Comparison of ENCODE assay signal across 8 cellular contexts in the genomic region with DNA sequence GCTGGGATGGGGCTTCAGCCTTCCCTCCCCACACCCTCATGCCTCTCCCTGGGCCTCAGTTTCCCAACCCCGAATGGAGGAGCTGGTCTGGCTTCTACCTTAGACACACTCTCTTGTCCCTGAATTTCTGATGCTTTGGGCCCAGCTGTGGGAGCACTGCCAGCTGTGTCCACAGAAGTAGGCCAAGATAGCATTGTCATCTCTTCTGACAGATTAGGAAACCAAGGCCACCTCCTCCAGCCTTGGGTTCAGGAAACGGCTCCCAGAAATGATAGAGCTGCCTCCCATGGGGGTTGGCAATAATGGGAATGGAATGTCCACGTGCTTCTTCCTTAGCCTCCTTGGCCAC. TPM values are rescaled to one million over a fixed set of nuclear protein-coding genes. Genes with fewer than 3 reads are reported as not detected.
DNase-seq lines count a peak whose midpoint lies in the region; ATAC-seq and TF ChIP-seq lines count a peak whose summit lies in the region.

No MANE protein-coding gene starts in this region.

- peaks cover 51% of the 10 kb centered on the region for H3K36me3 ChIP-seq in left ventricle myocardium inferior
- H3K36me3 ChIP-seq in brain microvascular endothelial cell (replicated peaks): peaks cover 41% of the 10 kb centered on the region
- peaks cover 0 to 36% of the 10 kb centered on the region in 2 donors for H3K36me3 ChIP-seq in vagina

- in situ Hi-C loops in brain microvascular endothelial cell (cut with HindIII; ENCODE audit: low pct_ligation_motif_present, low sequenced_read_pairs): no loop called here

- no peak for ATAC-seq in GM21423 (IDR thresholded peaks at IDR 0.05; ENCODE audit: unreplicated experiment)
- ATAC-seq in GM21447 (IDR thresholded peaks at IDR 0.05; ENCODE audit: unreplicated experiment): no peak

- intact Hi-C loops in left ventricle myocardium inferior (cut with micrococcal nuclease) (no loop called here), cardiac septum (cut with DNase I) (loop anchor here (5.0 kb wide), 1 partner anchor 126 kb away; no protein-coding TSS in a partner anchor), vagina (cut with DNase I) (no loop called here)

- H3K9me3 ChIP-seq in left ventricle myocardium inferior (replicated peaks): no peaks in the 10 kb centered on the region
- no peaks in the 10 kb centered on the region for H3K9me3 ChIP-seq in vagina

- no peak for TF ChIP-seq CTCF in left ventricle myocardium inferior (IDR thresholded peaks at IDR 0.05; ENCODE audit: borderline replicate concordance)
- TF ChIP-seq CTCF in brain microvascular endothelial cell (IDR thresholded peaks at IDR 0.05; ENCODE audit: low read depth, low read length, missing control alignments): no peak
- no peak for TF ChIP-seq CTCF in vagina (IDR thresholded peaks at IDR 0.05)

- peak overlapping the region; percentile 91 for H3K4me3 ChIP-seq in left ventricle myocardium inferior
- H3K4me3 ChIP-seq in brain microvascular endothelial cell (ENCODE audit: low read depth, low read length): peak overlapping the region; percentile 74
- H3K4me3 ChIP-seq in vagina: peak overlapping the region; percentile 69 to 72

- DNase-seq in left ventricle myocardium inferior (no peak), cardiac septum (ENCODE audit: low spot score) (no peak), brain microvascular endothelial cell (no peak), mesenteric fat pad (ENCODE audit: low spot score) (peak; percentile 68), vagina (ENCODE audit: extremely low spot score in 2 of 2) (peak; percentile 70 to 83), NCI-H345 treated with DMSO at 0.1 percent for 48 hours (lab: John Stamatoyannopoulos, UW; ENCODE audit: unreplicated experiment) (no peak)

- H3K27me3 ChIP-seq in left ventricle myocardium inferior (ENCODE audit: low read depth) (no peaks in the 10 kb centered on the region), brain microvascular endothelial cell (replicated peaks) (no peaks in the 10 kb centered on the region), vagina (no peaks in the 10 kb centered on the region)

- no peak for TF ChIP-seq POLR2A in vagina (IDR thresholded peaks at IDR 0.05)

- H3K27ac ChIP-seq in left ventricle myocardium inferior (replicated peaks) (peak overlapping the region; percentile 95), brain microvascular endothelial cell (peak overlapping the region; percentile 84), vagina (peak overlapping the region; percentile 82)

- H3K4me1 ChIP-seq in left ventricle myocardium inferior (peaks cover 43% of the 10 kb centered on the region), vagina (peaks cover 28% of the 10 kb centered on the region)

RNA-seq across cellular contexts. Expression of gene PPIF, which starts 1.3 kb away (rescaled TPM):
- total RNA-seq in left ventricle myocardium inferior: 150 TPM
- 115 TPM for total RNA-seq in cardiac septum
- total RNA-seq in mesenteric fat pad: 181 TPM
- 44.7 TPM for total RNA-seq in vagina

Comparison
In these comparisons a context has a peak if more than half of its experiments do, and no peak if none do; other contexts are left out.
1. DNase-seq: peak in mesenteric fat pad (single experiment) and vagina (2 of 2); none in left ventricle myocardium inferior (single experiment), cardiac septum (single experiment), brain microvascular endothelial cell (single experiment) and NCI-H345 treated with DMSO at 0.1 percent for 48 hours (single experiment).
2. Peak in every context shown above with its lines, with median percentiles within 50 percentile points of each other: H3K27ac ChIP-seq and H3K4me3 ChIP-seq.